28 cellular contexts compared by ENCODE assay signal in the genomic region with DNA sequence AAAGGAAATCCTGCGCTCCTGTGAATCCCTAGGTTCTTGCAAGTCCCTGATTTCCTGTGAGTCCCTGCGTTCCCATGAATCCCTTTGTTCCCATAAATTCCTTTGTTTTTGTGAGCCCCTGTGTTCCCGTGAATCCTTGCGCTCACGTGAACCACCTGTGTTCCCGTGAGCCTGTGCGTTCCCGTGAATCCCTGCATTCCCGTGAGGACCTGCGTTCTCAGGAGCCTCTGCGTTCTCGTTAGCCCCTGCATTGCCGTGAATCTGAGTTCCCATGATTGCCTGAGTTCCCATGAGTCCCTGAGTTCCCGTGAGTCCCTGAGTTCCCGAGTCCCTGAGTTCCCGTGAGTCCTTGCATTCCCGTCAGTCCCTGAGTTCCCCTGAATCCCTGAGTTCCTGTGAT.
DNase-seq lines count a peak whose midpoint lies in the region; ATAC-seq, FAIRE-seq and TF ChIP-seq lines count a peak whose summit lies in the region.
"Had no signal": no experiment of that assay in that cellular context is flagged by ENCODE, and none has a peak within 500 bp of the region (broad histone marks: within the 10 kb centered on the region; RNA-seq: fewer than 3 reads in every experiment).

No MANE protein-coding gene starts in this region.

- BruUV-seq in HepG2 (replicated peaks; lab: Mats Ljungman, UMichigan) = no TSS peak
- BruUV-seq in K562 (replicated peaks; lab: Mats Ljungman, UMichigan) = no TSS peak

- TF ChIP-seq EP300 in HepG2 (IDR thresholded peaks at IDR 0.05; ENCODE audit: low read depth in 2 of 2, low read length in 2 of 2) (no peak), HepG2 (CRISPR knock-in tag; IDR thresholded peaks at IDR 0.05; ENCODE audit: borderline replicate concordance) (no peak), K562 (IDR thresholded peaks at IDR 0.05; ENCODE audit: low read length) (no peak)

- H4K20me1 ChIP-seq in HepG2 (ENCODE audit: insufficient read depth, low read length) = no peaks in the 10 kb centered on the region
- H4K20me1 ChIP-seq in K562 (replicated peaks; ENCODE audit: control insufficient read depth, insufficient read depth, low read length) = no peaks in the 10 kb centered on the region

- H3K4me3 Mint-ChIP-seq in nephron progenitor cell = no peak overlapping the region
- H3K4me3 Mint-ChIP-seq in T-helper 17 cell = no peak overlapping the region
- H3K4me3 Mint-ChIP-seq: CD14-positive monocyte; CD8-positive, alpha-beta memory T cell; HFFc6 had no signal

- H3K27me3 ChIP-seq in HepG2 (ENCODE audit: control insufficient read depth in 1 of 2, insufficient read depth in 2 of 2, low read length in 2 of 2) (no peaks in the 10 kb centered on the region; a peak in 3 of 5 replicates), right lobe of liver (no peaks in the 10 kb centered on the region), K562 (ENCODE audit: control insufficient read depth in 2 of 2, insufficient read depth in 2 of 2, low read length in 2 of 2) (no peaks in the 10 kb centered on the region; a peak in 1 of 5 replicates)
- H3K27me3 ChIP-seq: BE2C, MG63 had no signal

- no peaks in the 10 kb centered on the region for H3K36me3 ChIP-seq in HepG2 (replicated peaks in 1 of 2; ENCODE audit: control insufficient read depth in 1 of 2, insufficient read depth in 2 of 2, low read length in 2 of 2)
- no peaks in the 10 kb centered on the region for H3K36me3 ChIP-seq in right lobe of liver
- no peaks in the 10 kb centered on the region for H3K36me3 ChIP-seq in K562 (ENCODE audit: control insufficient read depth, insufficient read depth, low read length)
- H3K36me3 ChIP-seq: BE2C, HAP-1, MG63 had no signal

- DNase-seq in HepG2 (ENCODE audit: low spot score) = no peak
- no peak for DNase-seq in right lobe of liver
- DNase-seq in K562 (ENCODE audit: extremely low read depth in 1 of 4, low spot score in 3 of 4) = no peak
- no peak for DNase-seq in nephron progenitor cell
- no peak for DNase-seq in T-helper 17 cell
- DNase-seq: 8988T; ACHN; BE2C; Calu3; CD8-positive, alpha-beta memory T cell; DMS79 treated with DMSO at 0.1 percent for 48 hours; HFFc6; KBM-7; MG63; NCI-H1105 treated with DMSO at 0.1 percent for 48 hours; NCI-H2029; NCI-H446; NCI-H524 treated with DMSO at 0.1 percent for 48 hours; NCI-H82; NK-92 treated with Interleukin-12 subunit alpha and Interleukin-12 subunit beta, amount 100 ng/mL, for 24 hours; Right ventricle myocardium superior; RPMI8226 had no signal

- H3K9me1 ChIP-seq in K562 (ENCODE audit: control insufficient read depth, insufficient read depth, low read length) = no peaks in the 10 kb centered on the region

- H3K27me3 Mint-ChIP-seq in nephron progenitor cell (ENCODE audit: low read depth, poor library complexity) = peaks cover 27% of the 10 kb centered on the region
- H3K27me3 Mint-ChIP-seq in T-helper 17 cell = no peaks in the 10 kb centered on the region

- no peak overlapping the region for H3K9ac ChIP-seq in HepG2 (ENCODE audit: insufficient read depth, low read depth, low read length)
- no peak overlapping the region for H3K9ac ChIP-seq in K562 (ENCODE audit: insufficient read depth in 1 of 2, low read depth in 2 of 2, low read length in 2 of 2)

- H3K9me3 ChIP-seq in HepG2 (ENCODE audit: low read length) (no peaks in the 10 kb centered on the region), right lobe of liver (no peaks in the 10 kb centered on the region), K562 (replicated peaks; ENCODE audit: control insufficient read depth, insufficient read depth, low read depth, low read length) (no peaks in the 10 kb centered on the region), T-helper 17 cell (ENCODE audit: control insufficient read depth, low read length, poor library complexity, severe bottlenecking) (no peaks in the 10 kb centered on the region)
- H3K9me3 ChIP-seq: BE2C, HAP-1, MG63 had no signal

- intact Hi-C loops in HepG2 (cut with micrococcal nuclease; ENCODE audit: unreplicated experiment) = no loop called here
- intact Hi-C loops in right lobe of liver (cut with DNase I) = no loop called here
- intact Hi-C loops in K562 (cut with micrococcal nuclease) = no loop called here

- peak overlapping the region; percentile 59 for H3K27ac Mint-ChIP-seq in nephron progenitor cell
- H3K27ac Mint-ChIP-seq in T-helper 17 cell = no peak overlapping the region
- H3K27ac Mint-ChIP-seq: CD14-positive monocyte; CD8-positive, alpha-beta memory T cell; HFFc6 had no signal

- H3K27ac ChIP-seq in HepG2 (ENCODE audit: extremely low read length, insufficient read depth, low read length) (no peak overlapping the region), right lobe of liver (no peak overlapping the region), K562 (ENCODE audit: extremely low read depth, low read depth, low read length) (no peak overlapping the region)
- H3K27ac ChIP-seq: HL-60 had no signal

- H3K36me3 Mint-ChIP-seq in nephron progenitor cell (ENCODE audit: low read depth) = no peaks in the 10 kb centered on the region
- peaks cover 3% of the 10 kb centered on the region for H3K36me3 Mint-ChIP-seq in T-helper 17 cell (ENCODE audit: low read depth)
- H3K36me3 Mint-ChIP-seq: CD14-positive monocyte; CD8-positive, alpha-beta memory T cell had no signal

- no peaks in the 10 kb centered on the region for H3K4me1 ChIP-seq in HepG2 (ENCODE audit: insufficient read depth, low read length)
- H3K4me1 ChIP-seq in right lobe of liver = no peaks in the 10 kb centered on the region
- no peaks in the 10 kb centered on the region for H3K4me1 ChIP-seq in K562 (replicated peaks in 1 of 2; ENCODE audit: control insufficient read depth in 2 of 2, insufficient read depth in 2 of 2, low read length in 2 of 2)
- H3K4me1 ChIP-seq: BE2C, HAP-1 had no signal

- peak overlapping the region; percentile 28; the same call in 1 of the 2 replicates for H3K4me2 ChIP-seq in HepG2 (ENCODE audit: low read depth, low read length)
- H3K4me2 ChIP-seq in K562 (ENCODE audit: insufficient read depth, low read length) = no peak overlapping the region; the same call in 1 of the 2 replicates

- in situ Hi-C loops in HepG2 (cut with HindIII; ENCODE audit: extremely low pct_ligation_motif_present, low pct_unique_long_range_greater_than_20kb) (no loop called here), K562 (cut with MboI) (no loop called here)

- TF ChIP-seq POLR2A in HepG2 (IDR thresholded peaks at IDR 0.05; ENCODE audit: insufficient read depth in 1 of 2, low read depth in 2 of 2, low read length in 2 of 2) = no peak
- TF ChIP-seq POLR2A in right lobe of liver (IDR thresholded peaks at IDR 0.05) = no peak
- TF ChIP-seq POLR2A in K562 (conservative IDR thresholded peaks at IDR 0.05) = no peak

- no peaks in the 10 kb centered on the region for H3K79me2 ChIP-seq in HepG2 (ENCODE audit: insufficient read depth, low read length)
- H3K79me2 ChIP-seq in K562 (ENCODE audit: control insufficient read depth, insufficient read depth, low read length) = no peaks in the 10 kb centered on the region

- CTCF ChIA-PET in HepG2 (lab: Yijun Ruan, JAX; ENCODE audit: low intra/inter-chr PET ratio, low total read pairs) (no interaction called here), K562 (lab: Yijun Ruan, JAX; ENCODE audit: low intra/inter-chr PET ratio) (no interaction called here)

- WGBS in HepG2 (ENCODE audit: low lambda C conversion rate) = 32% methylated on average over 17 of the region's 17 CpGs
- 74% methylated on average over 17 of the region's 17 CpGs for WGBS in right lobe of liver (ENCODE audit: insufficient coverage, low coverage, low lambda C conversion rate, missing lambda C conversion rate)
- under 1% methylated on average over 17 of the region's 17 CpGs for WGBS in K562 (ENCODE audit: insufficient coverage, low coverage, missing lambda C conversion rate)

- H3K4me3 ChIP-seq in HepG2 (replicated peaks in 1 of 3; ENCODE audit: insufficient read depth in 1 of 3, low read depth in 2 of 3, low read length in 3 of 3) (no peak overlapping the region), right lobe of liver (no peak overlapping the region), K562 (no peak overlapping the region)
- H3K4me3 ChIP-seq: HAP-1, MG63 had no signal

- FAIRE-seq in HepG2 (lab: Jason Lieb, UNC) (no peak), K562 (lab: Jason Lieb, UNC) (no peak)
- FAIRE-seq: GM12892 had no signal

- TF ChIP-seq RAD21 in HepG2 (CRISPR knock-in tag; IDR thresholded peaks at IDR 0.05) (no peak), K562 (CRISPR knock-in tag; conservative IDR thresholded peaks at IDR 0.05 in 1 of 2, IDR thresholded peaks at IDR 0.05 in 1 of 2) (no peak)

- POLR2A ChIA-PET in HepG2 (lab: Yijun Ruan, JAX) = no interaction called here
- POLR2A ChIA-PET in K562 (lab: Yijun Ruan, JAX) = no interaction called here

- no peaks in the 10 kb centered on the region for H3K4me1 Mint-ChIP-seq in nephron progenitor cell
- H3K4me1 Mint-ChIP-seq in T-helper 17 cell = peaks cover 8% of the 10 kb centered on the region
- H3K4me1 Mint-ChIP-seq: CD14-positive monocyte; CD8-positive, alpha-beta memory T cell had no signal

- H2AFZ ChIP-seq in HepG2 (ENCODE audit: low read length) (no peak overlapping the region), K562 (ENCODE audit: low read depth, low read length) (peak overlapping the region; percentile 66)

- ATAC-seq in HepG2 = no peak
- ATAC-seq in right lobe of liver = no peak
- no peak for ATAC-seq in K562
- no peak for ATAC-seq in T-helper 17 cell
- no peak for ATAC-seq in HG03095 (IDR thresholded peaks at IDR 0.05; ENCODE audit: unreplicated experiment)
- ATAC-seq in HG03045 (IDR thresholded peaks at IDR 0.05; ENCODE audit: unreplicated experiment) = no peak

- peaks cover 8% of the 10 kb centered on the region for H3K9me3 Mint-ChIP-seq in nephron progenitor cell
- H3K9me3 Mint-ChIP-seq: CD8-positive, alpha-beta memory T cell had no signal

- TF ChIP-seq CTCF in HepG2 (CRISPR knock-in tag; IDR thresholded peaks at IDR 0.05) (no peak), right lobe of liver (IDR thresholded peaks at IDR 0.05) (no peak), K562 (IDR thresholded peaks at IDR 0.05 in 2 of 3, conservative IDR thresholded peaks at IDR 0.05 in 1 of 3; ENCODE audit: insufficient read depth in 2 of 3, low read depth in 1 of 3, low read length in 3 of 3) (no peak), nephron progenitor cell (IDR thresholded peaks at IDR 0.05) (no peak)

TF ChIP-seq in HepG2, 621 proteins besides CTCF, POLR2A, EP300 and RAD21 (continues in another document):
- TF ChIP-seq ZNF143 (CRISPR knock-in tag; IDR thresholded peaks at IDR 0.05) (peak; percentile 64), RELA (CRISPR knock-in tag; IDR thresholded peaks at IDR 0.05) (no peak)
